8 cellular contexts compared by ENCODE assay signal in the genomic region with DNA sequence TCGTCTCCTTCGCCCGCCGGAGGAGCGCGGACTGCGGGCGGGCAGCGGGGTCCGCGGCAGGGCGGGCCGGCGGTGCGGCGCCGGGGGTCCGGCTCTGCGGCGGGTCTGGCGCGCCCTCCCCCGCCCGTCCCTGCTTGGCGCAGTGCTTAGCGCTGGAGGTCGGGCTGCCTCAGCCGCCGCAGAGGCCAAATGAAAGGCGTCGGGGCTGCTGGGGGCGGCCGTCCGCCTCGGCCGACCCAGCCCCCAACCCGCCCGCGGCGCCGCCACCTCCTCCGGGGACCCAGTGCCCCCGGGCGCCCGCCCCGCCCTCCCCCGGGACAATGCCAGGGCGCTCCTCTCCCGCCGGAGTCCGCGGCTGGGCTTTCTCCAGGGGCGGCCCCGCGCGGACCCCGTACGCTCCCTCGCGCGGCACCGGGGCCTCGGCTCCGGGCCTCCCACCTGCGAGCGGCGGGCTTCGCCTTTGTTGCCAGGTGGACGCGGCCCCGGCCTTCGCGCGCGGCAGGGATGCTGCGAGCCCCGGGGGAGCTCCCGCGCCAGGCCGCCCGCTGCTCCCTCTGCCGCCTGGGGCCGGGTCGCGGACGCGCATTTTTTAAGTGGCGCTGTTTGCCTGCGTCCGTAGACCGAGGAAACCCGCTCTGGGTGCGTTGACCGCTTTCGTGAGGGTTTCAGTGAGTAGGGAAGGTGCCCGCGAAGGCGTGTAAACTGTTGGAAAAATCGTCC. TPM values are rescaled to one million over a fixed set of nuclear protein-coding genes. Genes with fewer than 3 reads are reported as not detected.
DNase-seq lines count a peak whose midpoint lies in the region; ATAC-seq, FAIRE-seq and TF ChIP-seq lines count a peak whose summit lies in the region.

No MANE protein-coding gene starts in this region.

- peak overlapping the region; percentile 61 for H3K4me3 ChIP-seq in CD4-positive, CD25-positive, alpha-beta regulatory T cell (ENCODE audit: low read depth, low read length)
- peak overlapping the region; percentile 80 to 91 (median 83) for H3K4me3 ChIP-seq in mammary epithelial cell (replicated peaks in 1 of 3; ENCODE audit: insufficient read depth in 1 of 3, low read depth in 2 of 3, low read length in 3 of 3)

- no peaks in the 10 kb centered on the region for H3K36me3 ChIP-seq in CD4-positive, CD25-positive, alpha-beta regulatory T cell (ENCODE audit: control insufficient read depth, insufficient read depth, low read length)
- H3K36me3 ChIP-seq in mammary epithelial cell (ENCODE audit: insufficient read depth, low read length): no peaks in the 10 kb centered on the region

- BruUV-seq in mammary epithelial cell (replicated peaks; lab: Mats Ljungman, UMichigan): TSS peak; percentile 13

- peaks cover 18% of the 10 kb centered on the region for H3K27me3 Mint-ChIP-seq in CD4-positive, CD25-positive, alpha-beta regulatory T cell

- FAIRE-seq in D721Med (lab: Jason Lieb, UNC): no peak

- no peaks in the 10 kb centered on the region for H3K9me3 ChIP-seq in CD4-positive, CD25-positive, alpha-beta regulatory T cell (ENCODE audit: control insufficient read depth in 2 of 2, low read length in 2 of 2)
- H3K9me3 ChIP-seq in mammary epithelial cell (replicated peaks; ENCODE audit: insufficient read depth, low read length): no peaks in the 10 kb centered on the region

- dilution Hi-C loops in mammary epithelial cell (cut with HindIII; ENCODE audit: low sequenced_read_pairs): no loop called here

- H3K9me3 Mint-ChIP-seq in CD4-positive, CD25-positive, alpha-beta regulatory T cell: no peaks in the 10 kb centered on the region

- H4K20me1 ChIP-seq in mammary epithelial cell (ENCODE audit: insufficient read depth, low read length): no peaks in the 10 kb centered on the region

- peak overlapping the region in 2 of 3 donors; percentile 81 to 92 for H3K27ac Mint-ChIP-seq in CD4-positive, CD25-positive, alpha-beta regulatory T cell

- peak overlapping the region; percentile 84 for H3K27ac ChIP-seq in CD4-positive, CD25-positive, alpha-beta regulatory T cell (ENCODE audit: insufficient read depth, low read length, poor library complexity, severe bottlenecking)
- H3K27ac ChIP-seq in VCaP (peak overlapping the region; percentile 98), mammary epithelial cell (ENCODE audit: insufficient read depth, low read depth, low read length) (peak overlapping the region; percentile 63)

- DNase-seq in CD4-positive, CD25-positive, alpha-beta regulatory T cell: peak; percentile 30 to 58 (median 47)
- DNase-seq in mammary epithelial cell (peak; percentile 27), islet precursor cell (peak; percentile 76), D721Med (ENCODE audit: insufficient read length, low spot score) (no peak)
- peak; percentile 20 to 24 for DNase-seq in stimulated activated CD4-positive, alpha-beta T cell treated with anti-CD3 and anti-CD28 coated beads, Interleukin-15, amount 100 ng/mL, for 1 hour (ENCODE audit: low read depth in 1 of 2, low spot score in 1 of 2)

- no peaks in the 10 kb centered on the region for H3K27me3 ChIP-seq in CD4-positive, CD25-positive, alpha-beta regulatory T cell (ENCODE audit: control insufficient read depth, insufficient read depth, low read length)
- H3K27me3 ChIP-seq in mammary epithelial cell (ENCODE audit: insufficient read depth, low read length): no peaks in the 10 kb centered on the region

- H2AFZ ChIP-seq in mammary epithelial cell (ENCODE audit: low read depth, low read length): peak overlapping the region; percentile 73

- peak; percentile 5 to 10 for ATAC-seq in CD4-positive, CD25-positive, alpha-beta regulatory T cell (ENCODE audit: low read depth in 2 of 2)
- ATAC-seq in GM19452 (IDR thresholded peaks at IDR 0.05; ENCODE audit: unreplicated experiment) (peak; percentile 33), HG03558 (IDR thresholded peaks at IDR 0.05; ENCODE audit: extremely low read depth, unreplicated experiment) (peak; percentile 20)

- H3K9ac ChIP-seq in mammary epithelial cell (ENCODE audit: insufficient read depth, low read length): peak overlapping the region; percentile 70

- in situ Hi-C loops in mammary epithelial cell (cut with MboI; ENCODE audit: low sequenced_read_pairs in 2 of 2): no loop called here

- peak overlapping the region; percentile 93 for H3K4me2 ChIP-seq in mammary epithelial cell (ENCODE audit: insufficient read depth, low read depth, low read length)

- no peaks in the 10 kb centered on the region for H3K36me3 Mint-ChIP-seq in CD4-positive, CD25-positive, alpha-beta regulatory T cell

- H3K4me1 Mint-ChIP-seq in CD4-positive, CD25-positive, alpha-beta regulatory T cell: peaks cover 21 to 44% (median 27%) of the 10 kb centered on the region in 4 donors

- H3K4me3 Mint-ChIP-seq in CD4-positive, CD25-positive, alpha-beta regulatory T cell: peak overlapping the region; percentile 97 to 100 (median 99)

- CTCF ChIA-PET in mammary epithelial cell (lab: Charles Lee; ENCODE audit: low non-redundant PET): interaction anchor here (0.6 to 0.7 kb wide), 2 partner anchors 129 to 147 kb away, joined by 3 to 15 read pairs; no protein-coding TSS in a partner anchor

- intact Hi-C loops in mammary epithelial cell (cut with micrococcal nuclease): loop anchor here (2.0 kb wide), 2 partner anchors 55 to 77 kb away; no protein-coding TSS in a partner anchor

- 0% methylated on average over 17 of the region's 99 CpGs for WGBS in mammary epithelial cell (ENCODE audit: low coverage, missing lambda C conversion rate)

- H3K4me1 ChIP-seq in CD4-positive, CD25-positive, alpha-beta regulatory T cell (ENCODE audit: control insufficient read depth, insufficient read depth, low read length, poor library complexity, severe bottlenecking): peaks cover 26% of the 10 kb centered on the region
- H3K4me1 ChIP-seq in mammary epithelial cell (ENCODE audit: insufficient read depth, low read length): peaks cover 22% of the 10 kb centered on the region

- peaks cover 56% of the 10 kb centered on the region for H3K79me2 ChIP-seq in mammary epithelial cell (ENCODE audit: insufficient read depth, low read length)

- TF ChIP-seq CTCF in VCaP (conservative IDR thresholded peaks at IDR 0.05) (peak; percentile 36), mammary epithelial cell (conservative IDR thresholded peaks at IDR 0.05 in 1 of 2, IDR thresholded peaks at IDR 0.05 in 1 of 2; ENCODE audit: extremely low read depth in 1 of 2, insufficient read depth in 1 of 2, low read depth in 1 of 2, low read length in 2 of 2) (no peak), D721Med (IDR thresholded peaks at IDR 0.05; ENCODE audit: insufficient read depth, missing control alignments) (no peak)

RNA-seq across cellular contexts. Expression of gene APLP2, which starts 0.6 kb away (rescaled TPM):
- 53.3 TPM for total RNA-seq in CD4-positive, CD25-positive, alpha-beta regulatory T cell
- polyA plus RNA-seq in CD4-positive, CD25-positive, alpha-beta regulatory T cell: 10 to 100 TPM; 72.7 to 86.6 (median 78.1) TPM
- 100 to 1,000 TPM; 348 to 450 TPM for total RNA-seq in mammary epithelial cell
- 319 TPM for polyA plus RNA-seq in mammary epithelial cell
- 177 TPM for polyA minus RNA-seq in mammary epithelial cell
